15 cellular contexts compared by ENCODE assay signal in the genomic region with DNA sequence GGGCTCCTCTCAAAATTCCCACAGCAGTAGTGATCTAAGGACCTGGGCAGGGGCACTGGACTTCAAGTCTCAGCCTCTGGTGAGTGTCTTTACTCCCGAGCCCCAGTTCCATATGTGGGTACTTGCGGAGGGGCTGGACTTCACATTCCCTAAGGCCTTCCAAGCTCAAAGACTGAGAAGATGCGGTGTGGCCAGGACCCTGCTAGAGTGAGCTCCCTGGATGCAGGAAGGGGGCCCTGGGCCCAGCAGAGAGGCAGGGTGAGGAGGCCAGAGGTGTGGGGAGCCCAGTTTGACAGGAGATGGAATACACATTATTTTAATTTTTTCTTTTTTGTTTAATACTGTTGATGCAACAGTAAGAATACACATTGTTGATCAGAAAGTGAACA.
DNase-seq lines count a peak whose midpoint lies in the region; ATAC-seq and TF ChIP-seq lines count a peak whose summit lies in the region.
"Had no signal": no experiment of that assay in that cellular context is flagged by ENCODE, and none has a peak within 500 bp of the region (broad histone marks: within the 10 kb centered on the region; RNA-seq: fewer than 3 reads in every experiment).

No MANE protein-coding gene starts in this region.

- DNase-seq in cardiac septum (ENCODE audit: low spot score) (peak; percentile 66), Right ventricle myocardium inferior (ENCODE audit: missing footprints) (no peak), endothelial cell (ENCODE audit: low spot score) (no peak), neural crest cell (ENCODE audit: low read depth, low spot score) (no peak), NCI-H2107 treated with DMSO at 0.1 percent for 48 hours (lab: John Stamatoyannopoulos, UW; ENCODE audit: unreplicated experiment) (no peak), kidney tubule cell (ENCODE audit: low spot score) (no peak)
- no peak for DNase-seq in CD8-positive, alpha-beta T cell
- DNase-seq: ACHN, Karpas-422, NCI-H1105 treated with DMSO at 0.1 percent for 48 hours, NCI-H187, NCI-H2171, SIG-M5 had no signal

- no peak for ATAC-seq in Right ventricle myocardium inferior
- ATAC-seq in CD8-positive, alpha-beta T cell, result no peak
- no peak for ATAC-seq in GM19328 (IDR thresholded peaks at IDR 0.05; ENCODE audit: unreplicated experiment)

- H3K4me1 ChIP-seq in CD8-positive, alpha-beta T cell (ENCODE audit: insufficient read depth, low read length), result peaks cover 10% of the 10 kb centered on the region
- H3K4me1 ChIP-seq: HAP-1 had no signal

- CTCF ChIA-PET in CD8-positive, alpha-beta T cell (lab: Charles Lee), result interaction anchor here (0.6 kb wide), 1 partner anchor 460 kb away, joined by 3 read pairs; no protein-coding TSS in a partner anchor

- peaks cover 26% of the 10 kb centered on the region for H3K4me1 Mint-ChIP-seq in endothelial cell (ENCODE audit: unreplicated experiment)
- peaks cover 7% of the 10 kb centered on the region for H3K4me1 Mint-ChIP-seq in neural crest cell
- peaks cover 19% of the 10 kb centered on the region for H3K4me1 Mint-ChIP-seq in CD8-positive, alpha-beta T cell (ENCODE audit: low read depth)

- H3K27ac Mint-ChIP-seq in endothelial cell (ENCODE audit: unreplicated experiment) (peak overlapping the region; percentile 72), neural crest cell (ENCODE audit: unreplicated experiment) (peak overlapping the region; percentile 90)
- H3K27ac Mint-ChIP-seq in CD8-positive, alpha-beta T cell, result no peak overlapping the region

- intact Hi-C loops in cardiac septum (cut with DNase I) (no loop called here), Right ventricle myocardium inferior (cut with DNase I) (no loop called here)
- intact Hi-C loops in CD8-positive, alpha-beta T cell (cut with DNase I, micrococcal nuclease), result no loop called here

- no peaks in the 10 kb centered on the region for H3K9me3 Mint-ChIP-seq in endothelial cell (ENCODE audit: unreplicated experiment)
- H3K9me3 Mint-ChIP-seq in neural crest cell, result no peaks in the 10 kb centered on the region
- no peaks in the 10 kb centered on the region for H3K9me3 Mint-ChIP-seq in CD8-positive, alpha-beta T cell

- POLR2A ChIA-PET in CD8-positive, alpha-beta T cell (lab: Charles Lee), result no interaction called here

- H3K27me3 ChIP-seq in CD8-positive, alpha-beta T cell (ENCODE audit: insufficient read depth, low read length), result no peaks in the 10 kb centered on the region

- TF ChIP-seq CTCF in endothelial cell (IDR thresholded peaks at IDR 0.05; ENCODE audit: unreplicated experiment) (no peak), neural crest cell (conservative IDR thresholded peaks at IDR 0.05) (no peak)
- no peak for TF ChIP-seq CTCF in CD8-positive, alpha-beta T cell (IDR thresholded peaks at IDR 0.05)

- H3K36me3 ChIP-seq in CD8-positive, alpha-beta T cell (ENCODE audit: insufficient read depth, low read length), result no peaks in the 10 kb centered on the region
- H3K36me3 ChIP-seq: HAP-1 had no signal

- H3K4me3 ChIP-seq in CD8-positive, alpha-beta T cell (ENCODE audit: low read depth, low read length), result no peak overlapping the region
- H3K4me3 ChIP-seq: HAP-1 had no signal

- no peak overlapping the region for H3K27ac ChIP-seq in CD8-positive, alpha-beta T cell (ENCODE audit: low read depth, low read length)

- no peaks in the 10 kb centered on the region for H3K9me3 ChIP-seq in CD8-positive, alpha-beta T cell (ENCODE audit: low read length)
- H3K9me3 ChIP-seq: HAP-1 had no signal

- no peaks in the 10 kb centered on the region for H3K36me3 Mint-ChIP-seq in endothelial cell (ENCODE audit: low read depth, unreplicated experiment)
- no peaks in the 10 kb centered on the region for H3K36me3 Mint-ChIP-seq in neural crest cell (ENCODE audit: low read depth)
- H3K36me3 Mint-ChIP-seq in CD8-positive, alpha-beta T cell, result no peaks in the 10 kb centered on the region

- no peak overlapping the region for H3K4me3 Mint-ChIP-seq in endothelial cell (ENCODE audit: unreplicated experiment)
- H3K4me3 Mint-ChIP-seq in neural crest cell, result no peak overlapping the region
- H3K4me3 Mint-ChIP-seq in CD8-positive, alpha-beta T cell, result no peak overlapping the region

- H3K27me3 Mint-ChIP-seq in endothelial cell (ENCODE audit: unreplicated experiment) (peaks cover 3% of the 10 kb centered on the region), neural crest cell (ENCODE audit: low read depth) (no peaks in the 10 kb centered on the region)
- H3K27me3 Mint-ChIP-seq in CD8-positive, alpha-beta T cell (ENCODE audit: low read depth), result peaks cover 2% of the 10 kb centered on the region
